Comparison of ENCODE assay signal across 14 cellular contexts in the genomic region with DNA sequence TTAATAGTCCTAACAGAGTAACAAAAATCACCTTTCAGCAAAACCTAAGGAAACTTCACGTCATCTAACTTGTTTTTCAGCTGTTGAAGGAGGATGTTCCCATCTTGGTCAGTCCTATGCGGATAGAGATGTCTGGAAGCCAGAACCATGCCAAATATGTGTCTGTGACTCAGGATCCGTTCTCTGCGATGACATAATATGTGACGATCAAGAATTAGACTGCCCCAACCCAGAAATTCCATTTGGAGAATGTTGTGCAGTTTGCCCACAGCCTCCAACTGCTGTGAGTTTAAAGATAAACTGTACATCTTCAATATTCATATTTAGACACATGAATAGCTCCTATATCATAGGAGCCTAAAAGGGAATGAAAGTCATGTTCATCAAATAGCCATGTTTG. TPM values are rescaled to one million over a fixed set of nuclear protein-coding genes. Genes with fewer than 3 reads are reported as not detected.
A peak's percentile ranks its signal among the peaks of the same experiment; 100 is the strongest.
DNase-seq lines count a peak whose midpoint lies in the region; ATAC-seq and TF ChIP-seq lines count a peak whose summit lies in the region.
"Had no signal": no experiment of that assay in that cellular context is flagged by ENCODE, and none has a peak within 500 bp of the region (broad histone marks: within the 10 kb centered on the region; RNA-seq: fewer than 3 reads in every experiment).

No MANE protein-coding gene starts in this region.

- H3K36me3 ChIP-seq in SJSA1 (peaks cover 57% of the 10 kb centered on the region), psoas muscle (ENCODE audit: insufficient read depth in 1 of 2, low read depth in 1 of 2) (peaks cover 0 to 16% of the 10 kb centered on the region in 2 donors)

- no peaks in the 10 kb centered on the region for H3K9me3 Mint-ChIP-seq in activated CD8-positive, alpha-beta T cell treated with anti-CD3 and anti-CD28 coated beads, Interleukin-2, amount 10 ng/mL, durations not matched to agents 7 days and 5 days (ENCODE audit: insufficient read depth)
- H3K9me3 Mint-ChIP-seq: CD14-positive monocyte had no signal

- no peaks in the 10 kb centered on the region for H3K9me3 ChIP-seq in SJSA1 (replicated peaks)
- no peaks in the 10 kb centered on the region for H3K9me3 ChIP-seq in psoas muscle

- intact Hi-C loops in psoas muscle (cut with DNase I): no loop called here

- CTCF ChIA-PET in activated CD8-positive, alpha-beta T cell treated with anti-CD3 and anti-CD28 coated beads, Interleukin-2, amount 10 ng/mL, durations not matched to agents 7 days and 5 days (lab: Charles Lee): no interaction called here

- no peaks in the 10 kb centered on the region for H3K36me3 Mint-ChIP-seq in activated CD8-positive, alpha-beta T cell treated with anti-CD3 and anti-CD28 coated beads, Interleukin-2, amount 10 ng/mL, durations not matched to agents 7 days and 5 days (ENCODE audit: low read depth)
- H3K36me3 Mint-ChIP-seq: CD14-positive monocyte had no signal

- 18 to 46% (median 28%) methylated on average over 5 of the region's 5 CpGs for WGBS in psoas muscle, 3 donors

- TF ChIP-seq CTCF in fibroblast of the aortic adventitia (IDR thresholded peaks at IDR 0.05; ENCODE audit: insufficient read depth, low read length): no peak
- no peak for TF ChIP-seq CTCF in psoas muscle (IDR thresholded peaks at IDR 0.05)

- DNase-seq in AG08396 (ENCODE audit: low spot score) (peak; percentile 45), SJSA1 (ENCODE audit: low read depth in 1 of 2, low spot score in 2 of 2) (peak in 1 of 2 experiments; percentile 22), fibroblast of the aortic adventitia (ENCODE audit: low read depth) (peak; percentile 97), psoas muscle (no peak), NCI-H774 (lab: John Stamatoyannopoulos, UW) (no peak), NCI-H1436 treated with DMSO at 0.1 percent for 48 hours (lab: John Stamatoyannopoulos, UW) (no peak)
- DNase-seq in effector CD8-positive, alpha-beta T cell (lab: John Stamatoyannopoulos, UW): no peak
- no peak for DNase-seq in activated CD8-positive, alpha-beta T cell treated with anti-CD3 and anti-CD28 coated beads, Interleukin-2, amount 10 ng/mL, durations not matched to agents 7 days and 5 days
- DNase-seq: activated naive CD4-positive, alpha-beta T cell treated with Interleukin-2 at 50 U/mL for 16 hours; NCI-H2171; small intestine had no signal

- H3K4me3 ChIP-seq in SJSA1 (no peak overlapping the region), fibroblast of the aortic adventitia (ENCODE audit: low read depth, low read length) (peak overlapping the region; percentile 40), psoas muscle (no peak overlapping the region)
- H3K4me3 ChIP-seq: K562 had no signal

- H3K27me3 Mint-ChIP-seq in activated CD8-positive, alpha-beta T cell treated with anti-CD3 and anti-CD28 coated beads, Interleukin-2, amount 10 ng/mL, durations not matched to agents 7 days and 5 days (ENCODE audit: low read depth): peaks cover 3% of the 10 kb centered on the region

- H3K27me3 ChIP-seq in SJSA1 (replicated peaks): no peaks in the 10 kb centered on the region
- H3K27me3 ChIP-seq in psoas muscle (ENCODE audit: insufficient read depth in 3 of 3, low read length in 2 of 3): no peaks in the 10 kb centered on the region

- H3K27ac Mint-ChIP-seq in activated CD8-positive, alpha-beta T cell treated with anti-CD3 and anti-CD28 coated beads, Interleukin-2, amount 10 ng/mL, durations not matched to agents 7 days and 5 days: no peak overlapping the region
- H3K27ac Mint-ChIP-seq: CD14-positive monocyte had no signal

- no peak overlapping the region for H3K4me3 Mint-ChIP-seq in activated CD8-positive, alpha-beta T cell treated with anti-CD3 and anti-CD28 coated beads, Interleukin-2, amount 10 ng/mL, durations not matched to agents 7 days and 5 days
- H3K4me3 Mint-ChIP-seq: CD14-positive monocyte had no signal

- peak; percentile 34 to 77 (median 60) for ATAC-seq in psoas muscle
- ATAC-seq in activated CD8-positive, alpha-beta T cell treated with anti-CD3 and anti-CD28 coated beads, Interleukin-2, amount 10 ng/mL, durations not matched to agents 7 days and 5 days: no peak
- ATAC-seq: K562, left lobe of liver had no signal

- H3K4me1 ChIP-seq in SJSA1 (replicated peaks) (peaks cover 19% of the 10 kb centered on the region), psoas muscle (no peaks in the 10 kb centered on the region)

- H3K27ac ChIP-seq in SJSA1 (peak overlapping the region; percentile 59), psoas muscle (peak overlapping the region; percentile 11)

- POLR2A ChIA-PET in activated CD8-positive, alpha-beta T cell treated with anti-CD3 and anti-CD28 coated beads, Interleukin-2, amount 10 ng/mL, durations not matched to agents 7 days and 5 days (lab: Charles Lee): no interaction called here

- no peaks in the 10 kb centered on the region for H3K4me1 Mint-ChIP-seq in activated CD8-positive, alpha-beta T cell treated with anti-CD3 and anti-CD28 coated beads, Interleukin-2, amount 10 ng/mL, durations not matched to agents 7 days and 5 days (ENCODE audit: low read depth)
- H3K4me1 Mint-ChIP-seq: CD14-positive monocyte had no signal

RNA-seq across cellular contexts. Expression of gene COL3A1, which starts 10.5 kb away (rescaled TPM):
- total RNA-seq in SJSA1 (2014; rRNA removed; shearing (Covaris generic)): 1,297 and 1,854 TPM in 2 replicates
- total RNA-seq in fibroblast of the aortic adventitia (ENCODE audit: low replicate concordance) (1,653 and 14,045 TPM in 2 replicates), psoas muscle (10 to 100 TPM; 17.9 to 73.1 (median 45.8) TPM)
- 10 to 100 TPM in 2 of 3 donors, 1 to 10 TPM in 1; 9.4 to 29.0 (median 11.2) TPM for polyA plus RNA-seq in psoas muscle
- total RNA-seq in activated CD8-positive, alpha-beta T cell treated with anti-CD3 and anti-CD28 coated beads, Interleukin-2, amount 10 ng/mL, durations not matched to agents 7 days and 5 days: not detected
- polyA plus RNA-seq: CD14-positive monocyte had no signal

Comparison
In these comparisons a context has a peak if more than half of its experiments do, and no peak if none do; other contexts are left out.
1. DNase-seq: peak in AG08396 (single experiment) and fibroblast of the aortic adventitia (single experiment); none in psoas muscle (0 of 2), effector CD8-positive, alpha-beta T cell (single experiment), activated CD8-positive, alpha-beta T cell treated with anti-CD3 and anti-CD28 coated beads, Interleukin-2, amount 10 ng/mL, durations not matched to agents 7 days and 5 days (single experiment), NCI-H774 (single experiment) and NCI-H1436 treated with DMSO at 0.1 percent for 48 hours (single experiment).
2. RNA of gene COL3A1, which starts 10.5 kb away (total RNA-seq): 1,653 to 14,045 TPM in fibroblast of the aortic adventitia, 1,297 to 1,854 TPM in SJSA1 and 17.9 to 73.1 TPM in psoas muscle; not detected in activated CD8-positive, alpha-beta T cell treated with anti-CD3 and anti-CD28 coated beads, Interleukin-2, amount 10 ng/mL, durations not matched to agents 7 days and 5 days; every median in the first group is over 10 times any median in the second.